In genomic region chr1:218670875-218671274, GRCh38 we compare ENCODE assay signal across 25 cellular contexts.
"Had no signal": no experiment of that assay in that cellular context is flagged by ENCODE, and none has a peak within 500 bp of the region (broad histone marks: within the 10 kb centered on the region; RNA-seq: fewer than 3 reads in every experiment).

No MANE protein-coding gene starts in this region.

- H3K36me3 Mint-ChIP-seq: immature natural killer cell; natural killer cell; stimulated activated naive B cell treated with anti-CD40 and anti-IgM and Interleukin-4, amounts not matched to agents 10 μg/mL and 1 μg/mL and 100 μg/mL, for 72 hours had no signal

- H3K27me3 ChIP-seq: esophagus squamous epithelium, neutrophil, right lobe of liver, tibial nerve, upper lobe of left lung had no signal

- H3K27me3 Mint-ChIP-seq: effector memory CD8-positive, alpha-beta T cell; progenitor cell of endocrine pancreas; stimulated activated naive CD8-positive, alpha-beta T cell treated with anti-CD3 and anti-CD28 coated beads, Interleukin-15, Interleukin-2, amounts not matched to agents 100 ng/mL and 50 ng/mL, for 24 hours had no signal

- H3K4me3 ChIP-seq: esophagus squamous epithelium, lower lobe of right lung, right lobe of liver, thoracic aorta, tibial nerve, upper lobe of left lung had no signal

- H3K27ac Mint-ChIP-seq: effector memory CD8-positive, alpha-beta T cell; immature natural killer cell; natural killer cell; progenitor cell of endocrine pancreas; stimulated activated naive B cell treated with anti-CD40 and anti-IgM and Interleukin-4, amounts not matched to agents 10 μg/mL and 1 μg/mL and 100 μg/mL, for 72 hours; stimulated activated naive CD8-positive, alpha-beta T cell treated with anti-CD3 and anti-CD28 coated beads, Interleukin-15, Interleukin-2, amounts not matched to agents 100 ng/mL and 50 ng/mL, for 24 hours had no signal

- H3K4me1 Mint-ChIP-seq: immature natural killer cell; natural killer cell; stimulated activated naive B cell treated with anti-CD40 and anti-IgM and Interleukin-4, amounts not matched to agents 10 μg/mL and 1 μg/mL and 100 μg/mL, for 72 hours had no signal

- DNase-seq: cortex of kidney; effector memory CD8-positive, alpha-beta T cell; erythroblast; esophagus squamous epithelium; foreskin melanocyte; hypothalamus; immature natural killer cell; islet precursor cell; left ventricle myocardium superior; lower lobe of right lung; natural killer cell; right lobe of liver; small intestine; stimulated activated CD4-positive, alpha-beta T cell treated with anti-CD3 and anti-CD28 coated beads, Interleukin-15, amount 100 ng/mL, for 24 hours; stimulated activated CD4-positive, alpha-beta T cell treated with anti-CD3 and anti-CD28 coated beads, Interleukin-2, amount 100 ng/mL, for 48 hours; stimulated activated naive B cell treated with anti-CD40 and anti-IgM and Interleukin-4, amounts not matched to agents 10 μg/mL and 1 μg/mL and 100 μg/mL, for 72 hours; upper lobe of left lung had no signal

- ATAC-seq: effector memory CD8-positive, alpha-beta T cell; left ventricle myocardium superior; lower lobe of right lung; natural killer cell; right lobe of liver; stimulated activated naive B cell treated with anti-CD40 and anti-IgM and Interleukin-4, amounts not matched to agents 10 μg/mL and 1 μg/mL and 100 μg/mL, for 72 hours had no signal

- H3K9me3 ChIP-seq: esophagus squamous epithelium, lower lobe of right lung, neutrophil, right lobe of liver, thoracic aorta, tibial nerve, upper lobe of left lung had no signal

- H3K27ac ChIP-seq: esophagus squamous epithelium, lower lobe of right lung, neutrophil, parathyroid adenoma, right lobe of liver, thoracic aorta, tibial nerve, upper lobe of left lung had no signal

- FAIRE-seq: small intestine, urothelium cell line had no signal

- H3K4me1 ChIP-seq: parathyroid adenoma, right lobe of liver had no signal

- H3K4me3 Mint-ChIP-seq: effector memory CD8-positive, alpha-beta T cell; immature natural killer cell; natural killer cell; neural crest cell; stimulated activated naive B cell treated with anti-CD40 and anti-IgM and Interleukin-4, amounts not matched to agents 10 μg/mL and 1 μg/mL and 100 μg/mL, for 72 hours; stimulated activated naive CD8-positive, alpha-beta T cell treated with anti-CD3 and anti-CD28 coated beads, Interleukin-15, Interleukin-2, amounts not matched to agents 100 ng/mL and 50 ng/mL, for 24 hours had no signal

- H3K36me3 ChIP-seq: esophagus squamous epithelium, lower lobe of right lung, neutrophil, right lobe of liver, thoracic aorta, tibial nerve, upper lobe of left lung had no signal
